ENCODE assay signal across 20 cellular contexts in the genomic region with DNA sequence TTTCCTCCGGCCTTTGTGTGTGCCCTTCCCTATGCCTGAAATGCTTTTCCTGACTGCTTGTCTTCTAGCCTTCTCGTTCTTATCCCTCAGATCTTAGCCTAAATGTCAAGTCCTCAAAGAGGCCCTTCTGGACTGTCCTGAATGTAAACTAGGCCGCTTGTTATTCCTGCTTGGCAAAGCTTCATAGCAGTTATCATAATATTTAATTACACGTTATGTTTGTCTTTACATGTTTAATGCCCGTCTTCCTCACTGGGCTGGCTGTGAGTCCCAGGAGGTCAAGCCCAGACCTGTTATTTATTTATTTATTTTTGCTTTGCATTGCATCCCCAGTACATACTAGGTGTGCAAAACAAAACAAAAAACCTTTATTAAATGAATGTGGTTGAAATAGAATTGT.
"Had no signal": no experiment of that assay in that cellular context is flagged by ENCODE, and none has a peak within 500 bp of the region (broad histone marks: within the 10 kb centered on the region; RNA-seq: fewer than 3 reads in every experiment).

No MANE protein-coding gene starts in this region.

- ATAC-seq: activated T-cell treated with anti-CD3 and anti-CD28 coated beads, Interleukin-2, amount 50 U/mL, for 72 hours; gastrocnemius medialis; heart left ventricle; left cardiac atrium; lower lobe of right lung; right cardiac atrium had no signal

- H3K27me3 Mint-ChIP-seq: activated naive CD8-positive, alpha-beta T cell treated with anti-CD3 and anti-CD28 coated beads, Interleukin-2, amount 10 ng/mL, durations not matched to agents 7 days and 5 days; progenitor cell of endocrine pancreas had no signal

- H3K27ac ChIP-seq: gastrocnemius medialis, heart left ventricle, lower lobe of right lung, WERI-Rb-1 had no signal

- H3K36me3 ChIP-seq: lower lobe of right lung, WERI-Rb-1 had no signal

- DNase-seq: activated CD4-positive, alpha-beta T cell treated with anti-CD3 and anti-CD28 coated beads for 48 hours; activated CD8-positive, alpha-beta memory T cell treated with anti-CD3 and anti-CD28 coated beads, Interleukin-2, amount 50 U/mL, for 48 hours; activated naive CD4-positive, alpha-beta T cell; activated naive CD8-positive, alpha-beta T cell treated with anti-CD3 and anti-CD28 coated beads, Interleukin-2, amount 10 ng/mL, durations not matched to agents 7 days and 5 days; activated T-cell treated with anti-CD3 and anti-CD28 coated beads, Interleukin-2, amount 50 U/mL, for 72 hours; cerebellar nuclear complex; effector memory CD4-positive, alpha-beta T cell; gastrocnemius medialis; heart left ventricle; left cardiac atrium; nephron progenitor cell; occipital lobe; right cardiac atrium; stimulated activated CD4-positive, alpha-beta T cell treated with anti-CD3 and anti-CD28 coated beads, Interleukin-4, amount 100 ng/mL, for 24 hours; stimulated activated naive CD4-positive, alpha-beta T cell treated with Interleukin-2 at 50 U/mL for 16 hours; trophoblast cell; WERI-Rb-1 had no signal

- H3K4me3 Mint-ChIP-seq: activated naive CD8-positive, alpha-beta T cell treated with anti-CD3 and anti-CD28 coated beads, Interleukin-2, amount 10 ng/mL, durations not matched to agents 7 days and 5 days; activated T-cell treated with anti-CD3 and anti-CD28 coated beads, Interleukin-2, amount 50 U/mL, for 72 hours; nephron progenitor cell had no signal

- H3K9me3 ChIP-seq: gastrocnemius medialis had no signal

- H3K27me3 ChIP-seq: gastrocnemius medialis, heart left ventricle had no signal

- H3K4me1 Mint-ChIP-seq: activated naive CD8-positive, alpha-beta T cell treated with anti-CD3 and anti-CD28 coated beads, Interleukin-2, amount 10 ng/mL, durations not matched to agents 7 days and 5 days had no signal

- H3K27ac Mint-ChIP-seq: activated naive CD8-positive, alpha-beta T cell treated with anti-CD3 and anti-CD28 coated beads, Interleukin-2, amount 10 ng/mL, durations not matched to agents 7 days and 5 days; activated T-cell treated with anti-CD3 and anti-CD28 coated beads, Interleukin-2, amount 50 U/mL, for 72 hours; nephron progenitor cell; progenitor cell of endocrine pancreas had no signal

- H3K4me1 ChIP-seq: gastrocnemius medialis, heart left ventricle, lower lobe of right lung had no signal

- H3K4me3 ChIP-seq: gastrocnemius medialis, heart left ventricle, lower lobe of right lung, skin epidermis had no signal
